32 cellular contexts compared by ENCODE assay signal in genomic region chr7:112059675-112060074, GRCh38.
"Had no signal": no experiment of that assay in that cellular context is flagged by ENCODE, and none has a peak within 500 bp of the region (broad histone marks: within the 10 kb centered on the region; RNA-seq: fewer than 3 reads in every experiment).

No MANE protein-coding gene starts in this region.

- H3K27ac Mint-ChIP-seq: activated CD4-positive, alpha-beta T cell treated with anti-CD3 and anti-CD28 coated beads, Interleukin-2, amount 10 ng/mL, durations not matched to agents 24 days and 14 days; activated CD8-positive, alpha-beta T cell treated with anti-CD3 and anti-CD28 coated beads for 36 hours; activated naive CD8-positive, alpha-beta T cell treated with anti-CD3 and anti-CD28 coated beads for 36 hours; activated T-cell treated with anti-CD3 and anti-CD28 coated beads, Interleukin-2, amount 50 U/mL, for 72 hours; activated T-helper 17 cell treated with anti-CD3 and anti-CD28 coated beads, Interleukin-2, amount 50 U/mL, for 72 hours had no signal

- H3K36me3 ChIP-seq: brain microvascular endothelial cell, cardiac muscle cell, MG63, WERI-Rb-1 had no signal

- DNase-seq: activated CD4-positive, alpha-beta T cell treated with anti-CD3 and anti-CD28 coated beads, Interleukin-2, amount 10 ng/mL, durations not matched to agents 24 days and 14 days; activated CD4-positive, alpha-beta T cell treated with anti-CD3 and anti-CD28 coated beads, Interleukin-2, amount 50 U/mL, for 4 hours; activated CD4-positive, CD25-positive, alpha-beta regulatory T cell; activated CD8-positive, alpha-beta T cell treated with anti-CD3 and anti-CD28 coated beads for 36 hours; activated effector memory CD4-positive, alpha-beta T cell treated with anti-CD3 and anti-CD28 coated beads, Interleukin-2, amount 50 U/mL, for 16 hours; activated naive CD4-positive, alpha-beta T cell; activated naive CD4-positive, alpha-beta T cell treated with anti-CD3 and anti-CD28 coated beads, Interleukin-2, amount 50 U/mL, for 16 hours; activated naive CD8-positive, alpha-beta T cell treated with anti-CD3 and anti-CD28 coated beads for 36 hours; activated T-cell treated with anti-CD3 and anti-CD28 coated beads, Interleukin-2, amount 50 U/mL, for 1 hour; activated T-cell treated with anti-CD3 and anti-CD28 coated beads, Interleukin-2, amount 50 U/mL, for 72 hours; amniotic stem cell; aorta; brain microvascular endothelial cell; MG63; MV-4-11; NCI-H1092; NCI-H1436 treated with DMSO at 0.1 percent for 48 hours; NCI-H1694 treated with DMSO at 0.1 percent for 48 hours; NCI-H2029; NCI-H345; NCI-H524 treated with DMSO at 0.1 percent for 48 hours; NK-92 treated with Interleukin-12 subunit alpha and Interleukin-12 subunit beta, amount 100 ng/mL, for 24 hours; PC-9; SIG-M5; T1000; WERI-Rb-1 had no signal

- H3K27me3 Mint-ChIP-seq: activated CD4-positive, alpha-beta T cell treated with anti-CD3 and anti-CD28 coated beads, Interleukin-2, amount 10 ng/mL, durations not matched to agents 24 days and 14 days had no signal

- H2AFZ ChIP-seq: PC-9 had no signal

- H3K4me1 Mint-ChIP-seq: activated T-helper 17 cell treated with anti-CD3 and anti-CD28 coated beads, Interleukin-2, amount 50 U/mL, for 72 hours; central memory CD8-positive, alpha-beta T cell had no signal

- H3K4me3 Mint-ChIP-seq: activated CD4-positive, alpha-beta T cell treated with anti-CD3 and anti-CD28 coated beads, Interleukin-2, amount 10 ng/mL, durations not matched to agents 24 days and 14 days; activated CD8-positive, alpha-beta T cell treated with anti-CD3 and anti-CD28 coated beads for 36 hours; activated naive CD8-positive, alpha-beta T cell treated with anti-CD3 and anti-CD28 coated beads for 36 hours; activated T-cell treated with anti-CD3 and anti-CD28 coated beads, Interleukin-2, amount 50 U/mL, for 72 hours; activated T-helper 17 cell treated with anti-CD3 and anti-CD28 coated beads, Interleukin-2, amount 50 U/mL, for 72 hours; central memory CD8-positive, alpha-beta T cell had no signal

- H3K4me3 ChIP-seq: cardiac muscle cell, MG63, PC-9 had no signal

- FAIRE-seq: RCC 7860 had no signal

- H3K27me3 ChIP-seq: brain microvascular endothelial cell, cardiac muscle cell, MG63 had no signal

- H3K36me3 Mint-ChIP-seq: activated naive CD8-positive, alpha-beta T cell treated with anti-CD3 and anti-CD28 coated beads for 36 hours had no signal

- ATAC-seq: activated CD8-positive, alpha-beta T cell treated with anti-CD3 and anti-CD28 coated beads for 36 hours; activated T-cell treated with anti-CD3 and anti-CD28 coated beads, Interleukin-2, amount 50 U/mL, for 72 hours; activated T-helper 17 cell treated with anti-CD3 and anti-CD28 coated beads, Interleukin-2, amount 50 U/mL, for 72 hours; Right ventricle myocardium inferior had no signal

- H3K9me3 Mint-ChIP-seq: activated CD4-positive, alpha-beta T cell treated with anti-CD3 and anti-CD28 coated beads, Interleukin-2, amount 10 ng/mL, durations not matched to agents 24 days and 14 days; activated CD8-positive, alpha-beta T cell treated with anti-CD3 and anti-CD28 coated beads for 36 hours; activated naive CD8-positive, alpha-beta T cell treated with anti-CD3 and anti-CD28 coated beads for 36 hours; activated T-cell treated with anti-CD3 and anti-CD28 coated beads, Interleukin-2, amount 50 U/mL, for 72 hours; activated T-helper 17 cell treated with anti-CD3 and anti-CD28 coated beads, Interleukin-2, amount 50 U/mL, for 72 hours; central memory CD8-positive, alpha-beta T cell had no signal

- H3K27ac ChIP-seq: brain microvascular endothelial cell, cardiac muscle cell, PC-9, RWPE1, WERI-Rb-1 had no signal

- H3K4me2 ChIP-seq: PC-9 had no signal

- H3K9me3 ChIP-seq: MG63 had no signal
